In genomic region chr20:14445902-14446301, GRCh38 we compare ENCODE assay signal across 24 cellular contexts.
"Had no signal": no experiment of that assay in that cellular context is flagged by ENCODE, and none has a peak within 500 bp of the region (broad histone marks: within the 10 kb centered on the region; RNA-seq: fewer than 3 reads in every experiment).

No MANE protein-coding gene starts in this region.

- H3K27ac ChIP-seq: brain microvascular endothelial cell, PC-9 had no signal

- ATAC-seq: activated T-cell treated with anti-CD3 and anti-CD28 coated beads, Interleukin-2, amount 50 U/mL, for 4 hours; T-cell had no signal

- H3K27me3 ChIP-seq: brain microvascular endothelial cell had no signal

- DNase-seq: activated CD4-positive, alpha-beta memory T cell treated with anti-CD3 and anti-CD28 coated beads for 36 hours; activated CD4-positive, alpha-beta T cell treated with anti-CD3 and anti-CD28 coated beads, Interleukin-2, amount 10 ng/mL, durations not matched to agents 7 days and 5 days; activated CD4-positive, CD25-positive, alpha-beta regulatory T cell; activated CD8-positive, alpha-beta memory T cell treated with anti-CD3 and anti-CD28 coated beads for 24 hours; activated gamma-delta T cell; activated naive CD4-positive, alpha-beta T cell treated with anti-CD3 and anti-CD28 coated beads for 36 hours; activated T-cell treated with anti-CD3 and anti-CD28 coated beads, Interleukin-2, amount 50 U/mL, for 4 hours; amygdala; caudate nucleus; Kasumi-1; KBM-7; NCI-H1105 treated with DMSO at 0.1 percent for 48 hours; NCI-H1436 treated with DMSO at 0.1 percent for 48 hours; NCI-H187; NCI-H2081; NCI-H446; NCI-H524; SIG-M5; T-cell; T-helper 2 cell; T1000 had no signal

- H3K36me3 ChIP-seq: brain microvascular endothelial cell had no signal

- H3K4me3 ChIP-seq: PC-9 had no signal

- H2AFZ ChIP-seq: PC-9 had no signal

- FAIRE-seq: TTC549 had no signal

- H3K4me2 ChIP-seq: PC-9 had no signal
